Comparison of ENCODE assay signal across 9 cellular contexts in the genomic region with DNA sequence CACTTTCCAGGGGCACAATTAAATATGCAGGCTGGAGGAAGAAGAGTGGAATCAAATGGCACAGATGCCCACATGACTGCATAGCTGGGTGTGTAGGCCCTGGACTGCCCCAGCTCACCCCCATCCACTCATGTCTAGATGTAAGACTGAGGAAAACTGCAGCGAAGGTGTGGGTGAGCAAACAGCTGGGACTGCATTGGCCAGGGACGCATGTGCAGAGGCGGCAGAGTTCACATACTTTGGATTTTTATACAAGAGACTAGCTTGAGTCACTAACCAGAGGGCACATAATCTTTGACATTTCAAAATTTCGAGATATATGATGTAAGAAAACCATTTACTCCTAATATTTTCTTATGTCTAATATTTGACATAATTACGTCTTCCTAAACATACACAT.
A peak's percentile ranks its signal among the peaks of the same experiment; 100 is the strongest.
DNase-seq lines count a peak whose midpoint lies in the region; ATAC-seq and TF ChIP-seq lines count a peak whose summit lies in the region.
"Had no signal": no experiment of that assay in that cellular context is flagged by ENCODE, and none has a peak within 500 bp of the region (broad histone marks: within the 10 kb centered on the region; RNA-seq: fewer than 3 reads in every experiment).

No MANE protein-coding gene starts in this region.

- intact Hi-C loops in ascending aorta (cut with DNase I) (loop anchor here (5.0 kb wide), 1 partner anchor 60 kb away; a partner anchor contains a TSS), right cardiac atrium (cut with DNase I) (no loop called here)

- ATAC-seq in right cardiac atrium: peak; percentile 75 to 78
- no peak for ATAC-seq in thoracic aorta (ENCODE audit: insufficient number of reproducible peaks, low FRiP score, low read depth)

- H3K4me1 ChIP-seq in ascending aorta: peaks cover 6 to 15% of the 10 kb centered on the region in 2 donors
- H3K4me1 ChIP-seq in right cardiac atrium (ENCODE audit: control insufficient read depth, insufficient read depth, low read length): peaks cover 2% of the 10 kb centered on the region
- H3K4me1 ChIP-seq in thoracic aorta (ENCODE audit: control insufficient read depth in 1 of 2, low read depth in 2 of 2): peaks cover 20 to 44% of the 10 kb centered on the region in 2 donors

- H3K36me3 ChIP-seq in ascending aorta (no peaks in the 10 kb centered on the region), thoracic aorta (no peaks in the 10 kb centered on the region)

- TF ChIP-seq CTCF in ascending aorta (IDR thresholded peaks at IDR 0.05) (no peak), thoracic aorta (IDR thresholded peaks at IDR 0.05) (no peak)

- H3K4me3 ChIP-seq in ascending aorta (no peak overlapping the region), right cardiac atrium (ENCODE audit: low read length) (no peak overlapping the region), thoracic aorta (no peak overlapping the region)

- H3K27me3 ChIP-seq in ascending aorta (no peaks in the 10 kb centered on the region), right cardiac atrium (ENCODE audit: control insufficient read depth, insufficient read depth) (no peaks in the 10 kb centered on the region), thoracic aorta (replicated peaks; ENCODE audit: insufficient read depth) (no peaks in the 10 kb centered on the region)

- peak overlapping the region; percentile 50 to 51 for H3K27ac ChIP-seq in ascending aorta
- H3K27ac ChIP-seq in right cardiac atrium (ENCODE audit: low read length): no peak overlapping the region
- peak overlapping the region in 1 of 2 donors; percentile 4 for H3K27ac ChIP-seq in thoracic aorta

- no peaks in the 10 kb centered on the region for H3K9me3 ChIP-seq in ascending aorta
- no peaks in the 10 kb centered on the region for H3K9me3 ChIP-seq in right cardiac atrium (ENCODE audit: control insufficient read depth, low read length)
- H3K9me3 ChIP-seq in thoracic aorta: no peaks in the 10 kb centered on the region

- 42% methylated on average over 5 of the region's 5 CpGs for WGBS in right cardiac atrium

- DNase-seq in NCI-H2171 treated with DMSO at 0.1 percent for 48 hours (lab: John Stamatoyannopoulos, UW) (peak; percentile 30), NCI-H2171 (lab: John Stamatoyannopoulos, UW) (no peak), ascending aorta (ENCODE audit: low spot score in 2 of 2) (no peak), right cardiac atrium (peak; percentile 24 to 62 (median 52)), thoracic aorta (ENCODE audit: low spot score) (peak; percentile 21), putamen (ENCODE audit: low spot score) (no peak), retina (no peak)
- DNase-seq in effector CD4-positive, alpha-beta T cell: no peak
- DNase-seq: stimulated activated CD4-positive, alpha-beta T cell treated with anti-CD3 and anti-CD28 coated beads, Interleukin-4, amount 100 ng/mL, for 4 hours had no signal

Comparison
In these comparisons a context has a peak if more than half of its experiments do, and no peak if none do; other contexts are left out.
1. DNase-seq: peak in NCI-H2171 treated with DMSO at 0.1 percent for 48 hours (single experiment), right cardiac atrium (3 of 3) and thoracic aorta (single experiment); none in NCI-H2171 (single experiment), ascending aorta (0 of 2), putamen (single experiment), effector CD4-positive, alpha-beta T cell (single experiment) and retina (single experiment).